In genomic region chr15:99369250-99369649, GRCh38 we compare ENCODE assay signal across 21 cellular contexts.
DNase-seq lines count a peak whose midpoint lies in the region; ATAC-seq and TF ChIP-seq lines count a peak whose summit lies in the region.
"Had no signal": no experiment of that assay in that cellular context is flagged by ENCODE, and none has a peak within 500 bp of the region (broad histone marks: within the 10 kb centered on the region; RNA-seq: fewer than 3 reads in every experiment).

No MANE protein-coding gene starts in this region.

- H3K4me3 ChIP-seq in NB4 (ENCODE audit: low read depth, low read length) = no peak overlapping the region

- intact Hi-C loops in activated CD4-positive, alpha-beta memory T cell treated with anti-CD3 and anti-CD28 coated beads for 36 hours (cut with micrococcal nuclease) = no loop called here
- intact Hi-C loops in activated T-helper 1 cell treated with anti-CD3 and anti-CD28 coated beads, Interleukin-12 subunit alpha, Interleukin-12 subunit beta, Interleukin-2, Interleukin-4 antibody, amounts not matched to agents 30 ng/mL and 10 ng/mL and 1 ng/mL, durations not matched to agents 14 hours and 24 hours and 36 hours (cut with micrococcal nuclease) = no loop called here

- CTCF ChIA-PET in activated CD4-positive, alpha-beta memory T cell treated with anti-CD3 and anti-CD28 coated beads for 36 hours (lab: Charles Lee) = interaction anchor here (3.4 kb wide), 1 partner anchor 335 kb away, joined by 22 read pairs; no protein-coding TSS in a partner anchor
- CTCF ChIA-PET in activated CD4-positive, alpha-beta memory T cell treated with anti-CD3 and anti-CD28 coated beads, Interleukin-2, amount 10 ng/mL, durations not matched to agents 7 days and 5 days (lab: Charles Lee) = no interaction called here

- peaks cover 33% of the 10 kb centered on the region for H3K36me3 Mint-ChIP-seq in activated CD4-positive, alpha-beta memory T cell treated with anti-CD3 and anti-CD28 coated beads for 36 hours
- peaks cover 16% of the 10 kb centered on the region for H3K36me3 Mint-ChIP-seq in activated CD4-positive, alpha-beta memory T cell treated with anti-CD3 and anti-CD28 coated beads, Interleukin-2, amount 10 ng/mL, durations not matched to agents 7 days and 5 days (ENCODE audit: low read depth)
- peaks cover 24 to 33% of the 10 kb centered on the region in 2 donors for H3K36me3 Mint-ChIP-seq in activated naive CD4-positive, alpha-beta T cell treated with anti-CD3 and anti-CD28 coated beads, Interleukin-2, amount 50 U/mL, for 72 hours
- peaks cover 21% of the 10 kb centered on the region for H3K36me3 Mint-ChIP-seq in endothelial cell (ENCODE audit: low read depth, unreplicated experiment)
- peaks cover 26% of the 10 kb centered on the region for H3K36me3 Mint-ChIP-seq in activated T-helper 1 cell treated with anti-CD3 and anti-CD28 coated beads, Interleukin-12 subunit alpha, Interleukin-12 subunit beta, Interleukin-2, Interleukin-4 antibody, amounts not matched to agents 30 ng/mL and 10 ng/mL and 1 ng/mL, durations not matched to agents 14 hours and 24 hours and 36 hours (ENCODE audit: low read depth)

- H3K27ac Mint-ChIP-seq in activated CD4-positive, alpha-beta memory T cell treated with anti-CD3 and anti-CD28 coated beads for 36 hours = no peak overlapping the region
- no peak overlapping the region for H3K27ac Mint-ChIP-seq in activated CD4-positive, alpha-beta memory T cell treated with anti-CD3 and anti-CD28 coated beads, Interleukin-2, amount 10 ng/mL, durations not matched to agents 7 days and 5 days
- no peak overlapping the region for H3K27ac Mint-ChIP-seq in activated naive CD4-positive, alpha-beta T cell treated with anti-CD3 and anti-CD28 coated beads, Interleukin-2, amount 50 U/mL, for 72 hours
- H3K27ac Mint-ChIP-seq in endothelial cell (ENCODE audit: unreplicated experiment) = no peak overlapping the region
- no peak overlapping the region for H3K27ac Mint-ChIP-seq in activated T-helper 1 cell treated with anti-CD3 and anti-CD28 coated beads, Interleukin-12 subunit alpha, Interleukin-12 subunit beta, Interleukin-2, Interleukin-4 antibody, amounts not matched to agents 30 ng/mL and 10 ng/mL and 1 ng/mL, durations not matched to agents 14 hours and 24 hours and 36 hours
- H3K27ac Mint-ChIP-seq: CD4-positive, CD25-positive, alpha-beta regulatory T cell had no signal

- H3K27me3 Mint-ChIP-seq in activated CD4-positive, alpha-beta memory T cell treated with anti-CD3 and anti-CD28 coated beads for 36 hours = no peaks in the 10 kb centered on the region
- no peaks in the 10 kb centered on the region for H3K27me3 Mint-ChIP-seq in activated CD4-positive, alpha-beta memory T cell treated with anti-CD3 and anti-CD28 coated beads, Interleukin-2, amount 10 ng/mL, durations not matched to agents 7 days and 5 days
- no peaks in the 10 kb centered on the region for H3K27me3 Mint-ChIP-seq in endothelial cell (ENCODE audit: unreplicated experiment)
- no peaks in the 10 kb centered on the region for H3K27me3 Mint-ChIP-seq in activated T-helper 1 cell treated with anti-CD3 and anti-CD28 coated beads, Interleukin-12 subunit alpha, Interleukin-12 subunit beta, Interleukin-2, Interleukin-4 antibody, amounts not matched to agents 30 ng/mL and 10 ng/mL and 1 ng/mL, durations not matched to agents 14 hours and 24 hours and 36 hours (ENCODE audit: insufficient read depth)
- H3K27me3 Mint-ChIP-seq: CD4-positive, CD25-positive, alpha-beta regulatory T cell had no signal

- TF ChIP-seq CTCF in NB4 (IDR thresholded peaks at IDR 0.05; ENCODE audit: low read depth, low read length) (no peak), endothelial cell (IDR thresholded peaks at IDR 0.05; ENCODE audit: unreplicated experiment) (no peak)

- ATAC-seq in activated naive CD4-positive, alpha-beta T cell treated with anti-CD3 and anti-CD28 coated beads, Interleukin-2, amount 50 U/mL, for 72 hours = peak; percentile 26 to 38
- ATAC-seq: HCT116, PC-3 had no signal

- DNase-seq in activated CD4-positive, alpha-beta memory T cell treated with anti-CD3 and anti-CD28 coated beads for 36 hours = peak; percentile 52
- no peak for DNase-seq in activated CD4-positive, alpha-beta memory T cell treated with anti-CD3 and anti-CD28 coated beads, Interleukin-2, amount 10 ng/mL, durations not matched to agents 7 days and 5 days
- DNase-seq in activated naive CD4-positive, alpha-beta T cell treated with anti-CD3 and anti-CD28 coated beads, Interleukin-2, amount 50 U/mL, for 72 hours (ENCODE audit: low spot score in 2 of 2) = no peak
- DNase-seq in activated naive CD4-positive, alpha-beta T cell treated with Interleukin-2 at 50 U/mL for 16 hours = no peak
- DNase-seq in NB4 (ENCODE audit: low read depth) = peak; percentile 11
- no peak for DNase-seq in endothelial cell (ENCODE audit: low spot score)
- no peak for DNase-seq in activated T-helper 1 cell treated with anti-CD3 and anti-CD28 coated beads, Interleukin-12 subunit alpha, Interleukin-12 subunit beta, Interleukin-2, Interleukin-4 antibody, amounts not matched to agents 30 ng/mL and 10 ng/mL and 1 ng/mL, durations not matched to agents 14 hours and 24 hours and 36 hours (ENCODE audit: low spot score)
- DNase-seq: BE2C; CD4-positive, CD25-positive, alpha-beta regulatory T cell; EL; GF-D8; IMR-90; NCI-H1092; NCI-H1436; NCI-H187 treated with DMSO at 0.1 percent for 48 hours; NCI-H2107; NCI-H446 treated with DMSO at 0.1 percent for 48 hours; NCI-H526 treated with DMSO at 0.1 percent for 48 hours; PC-3; Right ventricle myocardium superior had no signal

- H3K9me3 Mint-ChIP-seq in activated CD4-positive, alpha-beta memory T cell treated with anti-CD3 and anti-CD28 coated beads for 36 hours = peaks cover 27% of the 10 kb centered on the region
- peaks cover 11% of the 10 kb centered on the region for H3K9me3 Mint-ChIP-seq in activated CD4-positive, alpha-beta memory T cell treated with anti-CD3 and anti-CD28 coated beads, Interleukin-2, amount 10 ng/mL, durations not matched to agents 7 days and 5 days
- H3K9me3 Mint-ChIP-seq in activated naive CD4-positive, alpha-beta T cell treated with anti-CD3 and anti-CD28 coated beads, Interleukin-2, amount 50 U/mL, for 72 hours = peaks cover 8 to 21% of the 10 kb centered on the region in 2 donors
- H3K9me3 Mint-ChIP-seq in endothelial cell (ENCODE audit: unreplicated experiment) = no peaks in the 10 kb centered on the region
- peaks cover 21% of the 10 kb centered on the region for H3K9me3 Mint-ChIP-seq in activated T-helper 1 cell treated with anti-CD3 and anti-CD28 coated beads, Interleukin-12 subunit alpha, Interleukin-12 subunit beta, Interleukin-2, Interleukin-4 antibody, amounts not matched to agents 30 ng/mL and 10 ng/mL and 1 ng/mL, durations not matched to agents 14 hours and 24 hours and 36 hours

- no peak for TF ChIP-seq POLR2A in NB4 (IDR thresholded peaks at IDR 0.05; ENCODE audit: extremely low read depth, insufficient read length)

- peaks cover 12% of the 10 kb centered on the region for H3K4me1 Mint-ChIP-seq in activated CD4-positive, alpha-beta memory T cell treated with anti-CD3 and anti-CD28 coated beads for 36 hours (ENCODE audit: low read depth)
- peaks cover 20% of the 10 kb centered on the region for H3K4me1 Mint-ChIP-seq in activated CD4-positive, alpha-beta memory T cell treated with anti-CD3 and anti-CD28 coated beads, Interleukin-2, amount 10 ng/mL, durations not matched to agents 7 days and 5 days
- H3K4me1 Mint-ChIP-seq in endothelial cell (ENCODE audit: unreplicated experiment) = no peaks in the 10 kb centered on the region
- H3K4me1 Mint-ChIP-seq in activated T-helper 1 cell treated with anti-CD3 and anti-CD28 coated beads, Interleukin-12 subunit alpha, Interleukin-12 subunit beta, Interleukin-2, Interleukin-4 antibody, amounts not matched to agents 30 ng/mL and 10 ng/mL and 1 ng/mL, durations not matched to agents 14 hours and 24 hours and 36 hours (ENCODE audit: low read depth) = peaks cover 35% of the 10 kb centered on the region

- no peak overlapping the region for H3K4me3 Mint-ChIP-seq in activated CD4-positive, alpha-beta memory T cell treated with anti-CD3 and anti-CD28 coated beads for 36 hours
- H3K4me3 Mint-ChIP-seq in activated CD4-positive, alpha-beta memory T cell treated with anti-CD3 and anti-CD28 coated beads, Interleukin-2, amount 10 ng/mL, durations not matched to agents 7 days and 5 days = no peak overlapping the region
- peak overlapping the region; percentile 10 for H3K4me3 Mint-ChIP-seq in endothelial cell (ENCODE audit: unreplicated experiment)
- H3K4me3 Mint-ChIP-seq in activated T-helper 1 cell treated with anti-CD3 and anti-CD28 coated beads, Interleukin-12 subunit alpha, Interleukin-12 subunit beta, Interleukin-2, Interleukin-4 antibody, amounts not matched to agents 30 ng/mL and 10 ng/mL and 1 ng/mL, durations not matched to agents 14 hours and 24 hours and 36 hours = no peak overlapping the region
- H3K4me3 Mint-ChIP-seq: CD4-positive, CD25-positive, alpha-beta regulatory T cell had no signal

- POLR2A ChIA-PET in activated CD4-positive, alpha-beta memory T cell treated with anti-CD3 and anti-CD28 coated beads for 36 hours (lab: Charles Lee) = no interaction called here
- POLR2A ChIA-PET in activated CD4-positive, alpha-beta memory T cell treated with anti-CD3 and anti-CD28 coated beads, Interleukin-2, amount 10 ng/mL, durations not matched to agents 7 days and 5 days (lab: Charles Lee) = no interaction called here

Comparison
In these comparisons a context has a peak if more than half of its experiments do, and no peak if none do; other contexts are left out.
1. DNase-seq: peak in activated CD4-positive, alpha-beta memory T cell treated with anti-CD3 and anti-CD28 coated beads for 36 hours (single experiment) and NB4 (single experiment); none in activated CD4-positive, alpha-beta memory T cell treated with anti-CD3 and anti-CD28 coated beads, Interleukin-2, amount 10 ng/mL, durations not matched to agents 7 days and 5 days (single experiment), activated naive CD4-positive, alpha-beta T cell treated with anti-CD3 and anti-CD28 coated beads, Interleukin-2, amount 50 U/mL, for 72 hours (0 of 2), activated naive CD4-positive, alpha-beta T cell treated with Interleukin-2 at 50 U/mL for 16 hours (single experiment), endothelial cell (single experiment) and activated T-helper 1 cell treated with anti-CD3 and anti-CD28 coated beads, Interleukin-12 subunit alpha, Interleukin-12 subunit beta, Interleukin-2, Interleukin-4 antibody, amounts not matched to agents 30 ng/mL and 10 ng/mL and 1 ng/mL, durations not matched to agents 14 hours and 24 hours and 36 hours (single experiment).